11 cellular contexts compared by ENCODE assay signal in genomic region chr3:66386925-66387650, GRCh38.
A peak's percentile ranks its signal among the peaks of the same experiment; 100 is the strongest.
DNase-seq lines count a peak whose midpoint lies in the region; ATAC-seq and TF ChIP-seq lines count a peak whose summit lies in the region.
"Had no signal": no experiment of that assay in that cellular context is flagged by ENCODE, and none has a peak within 500 bp of the region (broad histone marks: within the 10 kb centered on the region; RNA-seq: fewer than 3 reads in every experiment).

No MANE protein-coding gene starts in this region.

- H3K4me3 ChIP-seq in smooth muscle cell, result no peak overlapping the region

- H3K27ac ChIP-seq in smooth muscle cell (ENCODE audit: low read depth), result no peak overlapping the region

- peak; percentile 32 for ATAC-seq in GM18519 (IDR thresholded peaks at IDR 0.05; ENCODE audit: low FRiP score, unreplicated experiment)
- ATAC-seq in GM21786 (IDR thresholded peaks at IDR 0.05; ENCODE audit: unreplicated experiment), result peak; percentile 41
- ATAC-seq in HG03575 (IDR thresholded peaks at IDR 0.05; ENCODE audit: extremely low read depth, insufficient number of reproducible peaks, low FRiP score, unreplicated experiment), result peak; percentile 32

- DNase-seq in myocyte (ENCODE audit: low read depth) (peak; percentile 81), DMS53 treated with DMSO at 0.1 percent for 48 hours (lab: John Stamatoyannopoulos, UW; ENCODE audit: unreplicated experiment) (no peak), smooth muscle cell (lab: John Stamatoyannopoulos, UW; ENCODE audit: unreplicated experiment) (no peak), DMS79 (lab: John Stamatoyannopoulos, UW) (no peak)
- no peak for DNase-seq in activated naive CD4-positive, alpha-beta T cell treated with Interleukin-2 at 50 U/mL for 16 hours
- DNase-seq: activated CD4-positive, alpha-beta memory T cell treated with anti-CD3 and anti-CD28 coated beads, Interleukin-2, amount 10 ng/mL, durations not matched to agents 7 days and 5 days; NCI-H1417 treated with DMSO at 0.1 percent for 48 hours; stimulated activated CD8-positive, alpha-beta memory T cell treated with anti-CD3 and anti-CD28 coated beads, Interleukin-4, amount 100 ng/mL, for 48 hours had no signal

- H3F3A ChIP-seq in smooth muscle cell (ENCODE audit: low read depth), result no peaks in the 10 kb centered on the region

- 68% methylated on average over 7 of the region's 7 CpGs for WGBS in smooth muscle cell (ENCODE audit: low lambda C conversion rate)

- H3K4me1 ChIP-seq in smooth muscle cell (ENCODE audit: low read depth), result no peaks in the 10 kb centered on the region

- H2AFZ ChIP-seq in smooth muscle cell (ENCODE audit: low read depth), result no peak overlapping the region

- no peak overlapping the region for H3K9ac ChIP-seq in smooth muscle cell (ENCODE audit: low read depth)

- peaks cover 8% of the 10 kb centered on the region for H3K36me3 ChIP-seq in smooth muscle cell (ENCODE audit: low read depth)

- no peaks in the 10 kb centered on the region for H4K20me1 ChIP-seq in smooth muscle cell (ENCODE audit: low read depth)

- H3K27me3 ChIP-seq in smooth muscle cell (ENCODE audit: low read depth), result no peaks in the 10 kb centered on the region

- H3K9me3 ChIP-seq in smooth muscle cell (replicated peaks; ENCODE audit: low read depth), result no peaks in the 10 kb centered on the region

- no peak for TF ChIP-seq CTCF in smooth muscle cell (IDR thresholded peaks at IDR 0.05; ENCODE audit: borderline replicate concordance, insufficient read depth, poor library complexity, severe bottlenecking)

- H3K4me2 ChIP-seq in smooth muscle cell, result no peak overlapping the region

- H3K79me2 ChIP-seq in smooth muscle cell (ENCODE audit: low read depth), result no peaks in the 10 kb centered on the region
